In the genomic region with DNA sequence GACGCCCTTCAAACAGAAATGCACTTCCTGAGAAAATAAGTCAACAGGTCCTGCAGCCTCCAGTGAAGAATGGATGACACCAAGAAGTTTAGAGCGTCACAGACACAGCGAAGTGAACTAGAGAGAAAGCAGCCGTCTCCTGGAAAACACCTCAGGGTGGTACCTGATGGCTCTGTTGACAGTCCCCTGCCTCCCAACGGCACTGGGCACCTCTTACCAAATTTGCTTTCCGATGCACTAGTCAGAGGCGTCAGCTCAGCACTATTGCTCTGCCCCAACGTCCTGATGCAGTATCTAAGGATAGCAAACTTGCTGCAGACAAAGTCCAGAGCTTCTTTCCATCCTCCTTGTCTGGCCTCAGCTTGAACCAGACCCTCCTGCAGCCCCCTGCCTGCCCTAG, we compare ENCODE assay signal across 31 cellular contexts.
"Had no signal": no experiment of that assay in that cellular context is flagged by ENCODE, and none has a peak within 500 bp of the region (broad histone marks: within the 10 kb centered on the region; RNA-seq: fewer than 3 reads in every experiment).

No MANE protein-coding gene starts in this region.

- H3K36me3 ChIP-seq: ascending aorta had no signal

- H3K27me3 Mint-ChIP-seq: activated CD4-positive, alpha-beta memory T cell treated with anti-CD3 and anti-CD28 coated beads, Interleukin-2, amount 10 ng/mL, durations not matched to agents 7 days and 5 days; activated CD4-positive, alpha-beta T cell treated with anti-CD3 and anti-CD28 coated beads, Interleukin-2, amount 10 ng/mL, durations not matched to agents 7 days and 5 days; activated naive CD4-positive, alpha-beta T cell treated with anti-CD3 and anti-CD28 coated beads, Interleukin-2, amount 10 ng/mL, durations not matched to agents 7 days and 5 days; activated T-cell treated with anti-CD3 and anti-CD28 coated beads, Interleukin-2, amount 50 U/mL, for 24 hours; brain; effector memory CD8-positive, alpha-beta T cell had no signal

- H3K4me3 ChIP-seq: ascending aorta, breast epithelium, esophagus squamous epithelium, gastroesophageal sphincter had no signal

- H3K9me3 ChIP-seq: ascending aorta, breast epithelium, esophagus squamous epithelium, gastroesophageal sphincter had no signal

- H3K4me1 Mint-ChIP-seq: activated CD4-positive, alpha-beta memory T cell treated with anti-CD3 and anti-CD28 coated beads, Interleukin-2, amount 10 ng/mL, durations not matched to agents 7 days and 5 days; WTC11 had no signal

- H3K4me3 Mint-ChIP-seq: activated CD4-positive, alpha-beta memory T cell treated with anti-CD3 and anti-CD28 coated beads, Interleukin-2, amount 10 ng/mL, durations not matched to agents 7 days and 5 days; activated CD4-positive, alpha-beta T cell treated with anti-CD3 and anti-CD28 coated beads, Interleukin-2, amount 10 ng/mL, durations not matched to agents 7 days and 5 days; activated naive CD4-positive, alpha-beta T cell treated with anti-CD3 and anti-CD28 coated beads, Interleukin-2, amount 10 ng/mL, durations not matched to agents 7 days and 5 days; activated T-cell treated with anti-CD3 and anti-CD28 coated beads, Interleukin-2, amount 50 U/mL, for 24 hours; activated T-cell treated with anti-CD3 and anti-CD28 coated beads, Interleukin-2, amount 50 U/mL, for 72 hours; brain; effector memory CD8-positive, alpha-beta T cell; WTC11 had no signal

- ATAC-seq: activated naive CD4-positive, alpha-beta T cell treated with anti-CD3 and anti-CD28 coated beads, Interleukin-2, amount 50 U/mL, for 72 hours; activated T-cell treated with anti-CD3 and anti-CD28 coated beads, Interleukin-2, amount 50 U/mL, for 72 hours; effector memory CD8-positive, alpha-beta T cell; gastroesophageal sphincter; WTC11 had no signal

- H3K27ac Mint-ChIP-seq: activated CD4-positive, alpha-beta memory T cell treated with anti-CD3 and anti-CD28 coated beads, Interleukin-2, amount 10 ng/mL, durations not matched to agents 7 days and 5 days; activated naive CD4-positive, alpha-beta T cell treated with anti-CD3 and anti-CD28 coated beads, Interleukin-2, amount 10 ng/mL, durations not matched to agents 7 days and 5 days; activated naive CD4-positive, alpha-beta T cell treated with anti-CD3 and anti-CD28 coated beads, Interleukin-2, amount 50 U/mL, for 72 hours; activated T-cell treated with anti-CD3 and anti-CD28 coated beads, Interleukin-2, amount 50 U/mL, for 24 hours; brain; WTC11 had no signal

- H3K27ac ChIP-seq: ascending aorta, breast epithelium, epithelial cell of prostate, esophagus squamous epithelium, gastroesophageal sphincter, VCaP had no signal

- DNase-seq: activated CD4-positive, alpha-beta memory T cell treated with anti-CD3 and anti-CD28 coated beads, Interleukin-2, amount 10 ng/mL, durations not matched to agents 7 days and 5 days; activated CD4-positive, alpha-beta T cell treated with anti-CD3 and anti-CD28 coated beads for 1 hour; activated CD4-positive, alpha-beta T cell treated with anti-CD3 and anti-CD28 coated beads for 4 hours; activated CD4-positive, alpha-beta T cell treated with anti-CD3 and anti-CD28 coated beads, Interleukin-2, amount 10 ng/mL, durations not matched to agents 7 days and 5 days; activated CD4-positive, alpha-beta T cell treated with anti-CD3 and anti-CD28 coated beads, Interleukin-2, amount 50 U/mL, for 4 hours; activated CD8-positive, alpha-beta memory T cell treated with anti-CD3 and anti-CD28 coated beads, Interleukin-2, amount 50 U/mL, for 48 hours; activated gamma-delta T cell; activated naive CD4-positive, alpha-beta T cell; activated naive CD4-positive, alpha-beta T cell treated with anti-CD3 and anti-CD28 coated beads, Interleukin-2, amount 10 ng/mL, durations not matched to agents 7 days and 5 days; activated T-cell treated with anti-CD3 and anti-CD28 coated beads for 4 hours; activated T-cell treated with anti-CD3 and anti-CD28 coated beads, Interleukin-2, amount 50 U/mL, for 24 hours; activated T-cell treated with anti-CD3 and anti-CD28 coated beads, Interleukin-2, amount 50 U/mL, for 72 hours; caudate nucleus; cortex of kidney; dermis blood vessel endothelial cell; effector CD4-positive, alpha-beta T cell; effector memory CD8-positive, alpha-beta T cell; esophagus squamous epithelium; foreskin melanocyte; head of caudate nucleus; T-helper 2 cell had no signal

- H3K27me3 ChIP-seq: ascending aorta, breast epithelium, esophagus squamous epithelium, gastroesophageal sphincter had no signal

- FAIRE-seq: colon, endothelial cell of umbilical vein had no signal

- H3K9me3 Mint-ChIP-seq: activated CD4-positive, alpha-beta memory T cell treated with anti-CD3 and anti-CD28 coated beads, Interleukin-2, amount 10 ng/mL, durations not matched to agents 7 days and 5 days; activated CD4-positive, alpha-beta T cell treated with anti-CD3 and anti-CD28 coated beads, Interleukin-2, amount 10 ng/mL, durations not matched to agents 7 days and 5 days; activated naive CD4-positive, alpha-beta T cell treated with anti-CD3 and anti-CD28 coated beads, Interleukin-2, amount 10 ng/mL, durations not matched to agents 7 days and 5 days; activated naive CD4-positive, alpha-beta T cell treated with anti-CD3 and anti-CD28 coated beads, Interleukin-2, amount 50 U/mL, for 72 hours; activated T-cell treated with anti-CD3 and anti-CD28 coated beads, Interleukin-2, amount 50 U/mL, for 24 hours; activated T-cell treated with anti-CD3 and anti-CD28 coated beads, Interleukin-2, amount 50 U/mL, for 72 hours; effector memory CD8-positive, alpha-beta T cell had no signal

- H3K4me1 ChIP-seq: ascending aorta, breast epithelium, esophagus squamous epithelium, gastroesophageal sphincter had no signal
